ENCODE assay signal across 31 cellular contexts in genomic region chr7:120445276-120445675, GRCh38.
"Had no signal": no experiment of that assay in that cellular context is flagged by ENCODE, and none has a peak within 500 bp of the region (broad histone marks: within the 10 kb centered on the region; RNA-seq: fewer than 3 reads in every experiment).

No MANE protein-coding gene starts in this region.

- H3K4me3 ChIP-seq: adrenal gland, body of pancreas, cardiac muscle cell, colonic mucosa, esophagus squamous epithelium had no signal

- H3K4me1 ChIP-seq: adrenal gland, body of pancreas, colonic mucosa, esophagus squamous epithelium had no signal

- DNase-seq: activated B cell treated with CpG ODN at 0.5 μM for 24 hours; activated CD4-positive, alpha-beta T cell treated with anti-CD3 and anti-CD28 coated beads for 48 hours; activated CD4-positive, alpha-beta T cell treated with anti-CD3 and anti-CD28 coated beads, Interleukin-2, amount 50 U/mL, for 1 hour; activated CD4-positive, alpha-beta T cell treated with anti-CD3 and anti-CD28 coated beads, Interleukin-2, amount 50 U/mL, for 48 hours; activated CD8-positive, alpha-beta memory T cell treated with anti-CD3 and anti-CD28 coated beads for 24 hours; activated CD8-positive, alpha-beta T cell treated with anti-CD3 and anti-CD28 coated beads for 36 hours; activated effector memory CD4-positive, alpha-beta T cell treated with Interleukin-2 at 50 U/mL for 16 hours; activated gamma-delta T cell treated with Interleukin-2 at 50 U/mL for 16 hours; activated naive CD4-positive, alpha-beta T cell treated with anti-CD3 and anti-CD28 coated beads for 36 hours; activated naive CD8-positive, alpha-beta T cell treated with anti-CD3 and anti-CD28 coated beads for 36 hours; activated naive CD8-positive, alpha-beta T cell treated with anti-CD3 and anti-CD28 coated beads, Interleukin-2, amount 50 U/mL, for 24 hours; activated T-cell treated with anti-CD3 and anti-CD28 coated beads, Interleukin-2, amount 50 U/mL, for 4 hours; adrenal gland; amygdala; aorta; body of pancreas; central memory CD4-positive, alpha-beta T cell; cerebellar nuclear complex; colonic mucosa; effector CD8-positive, alpha-beta T cell; erythroblast; esophagus squamous epithelium; foreskin fibroblast; head of caudate nucleus; T-helper 1 cell; T-helper 17 cell; T1000; WERI-Rb-1 had no signal

- H3K36me3 ChIP-seq: adrenal gland, cardiac muscle cell, colonic mucosa, esophagus squamous epithelium, WERI-Rb-1 had no signal

- ATAC-seq: activated CD4-positive, CD25-positive, alpha-beta regulatory T cell treated with anti-CD3 and anti-CD28 coated beads, Interleukin-2, amount 50 U/mL, for 24 hours; activated CD8-positive, alpha-beta T cell treated with anti-CD3 and anti-CD28 coated beads for 36 hours; activated naive CD8-positive, alpha-beta T cell treated with anti-CD3 and anti-CD28 coated beads, Interleukin-2, amount 50 U/mL, for 24 hours; activated T-cell treated with anti-CD3 and anti-CD28 coated beads, Interleukin-2, amount 50 U/mL, for 4 hours; activated T-helper 17 cell treated with anti-CD3 and anti-CD28 coated beads, Interleukin-2, amount 50 U/mL, for 72 hours; body of pancreas; T-helper 17 cell had no signal

- H3K9me3 ChIP-seq: adrenal gland, body of pancreas, colonic mucosa, esophagus squamous epithelium had no signal

- H3K27me3 ChIP-seq: adrenal gland, body of pancreas, cardiac muscle cell, colonic mucosa, esophagus squamous epithelium had no signal

- H3K27ac ChIP-seq: adrenal gland, body of pancreas, cardiac muscle cell, colonic mucosa, esophagus squamous epithelium, WERI-Rb-1 had no signal
